Comparison of ENCODE assay signal across 2 cellular contexts in genomic region chr12:124384299-124384894, GRCh38.
TF ChIP-seq lines count a peak whose summit lies in the region.

No MANE protein-coding gene starts in this region.

TF ChIP-seq in SK-N-SH, 30 proteins besides CTCF, POLR2A, EP300 and RAD21 (continued from another document):
- no peak for TF ChIP-seq GATA2 (CRISPR knock-in tag; IDR thresholded peaks at IDR 0.05)
- no peak for TF ChIP-seq ELF1 (IDR thresholded peaks at IDR 0.05)
- TF ChIP-seq MXI1 (IDR thresholded peaks at IDR 0.05; ENCODE audit: low read depth, low read length) = no peak
- TF ChIP-seq GABPA (IDR thresholded peaks at IDR 0.05; ENCODE audit: low read depth) = no peak
- no peak for TF ChIP-seq FOXM1 (IDR thresholded peaks at IDR 0.05; ENCODE audit: low read depth)
- no peak for TF ChIP-seq FOXJ3 (CRISPR knock-in tag; IDR thresholded peaks at IDR 0.05)
- TF ChIP-seq CHD2 (IDR thresholded peaks at IDR 0.05; ENCODE audit: low read length, partially characterized antibody) = no peak
- no peak for TF ChIP-seq TAF1 (IDR thresholded peaks at IDR 0.05; ENCODE audit: borderline replicate concordance, low read depth, low read length)
- TF ChIP-seq IRF3 (IDR thresholded peaks at IDR 0.05; ENCODE audit: low read depth, low read length) = no peak

TF ChIP-seq in SK-N-SH treated with all-trans-retinoic acid at 6 μM for 48 hours, 23 proteins besides CTCF, POLR2A, EP300 and RAD21 (continued from another document):
- TF ChIP-seq TSHZ2 (CRISPR knock-in tag; IDR thresholded peaks at IDR 0.05) = no peak
- TF ChIP-seq OSR1 (CRISPR knock-in tag; IDR thresholded peaks at IDR 0.05) = no peak
- TF ChIP-seq ZFP30 (CRISPR knock-in tag; IDR thresholded peaks at IDR 0.05) = no peak
- TF ChIP-seq SNAI2 (CRISPR knock-in tag; IDR thresholded peaks at IDR 0.05) = no peak
